Comparison of ENCODE assay signal across 8 cellular contexts in genomic region chr7:134985894-134986362, GRCh38. TPM values are rescaled to one million over a fixed set of nuclear protein-coding genes. Genes with fewer than 3 reads are reported as not detected.
A peak's percentile ranks its signal among the peaks of the same experiment; 100 is the strongest.
DNase-seq lines count a peak whose midpoint lies in the region; ATAC-seq and TF ChIP-seq lines count a peak whose summit lies in the region.

No MANE protein-coding gene starts in this region.

- peak overlapping the region; percentile 87 for H3K9ac ChIP-seq in BLaER1
- peak overlapping the region; percentile 63 for H3K9ac ChIP-seq in IMR-90 (ENCODE audit: low read depth, low read length)

- H3K9me1 ChIP-seq in IMR-90 (ENCODE audit: insufficient read depth, low read length) = no peaks in the 10 kb centered on the region

- in situ Hi-C loops in IMR-90 (cut with MboI; ENCODE audit: low sequenced_read_pairs) = loop anchor here (10.0 kb wide), 1 partner anchor 179 kb away; no protein-coding TSS in a partner anchor

- peak overlapping the region; percentile 99 for H4K8ac ChIP-seq in IMR-90 (ENCODE audit: low read depth in 2 of 2, low read length in 2 of 2)

- H3K9me3 ChIP-seq in BLaER1 = no peaks in the 10 kb centered on the region
- no peaks in the 10 kb centered on the region for H3K9me3 ChIP-seq in IMR-90 (ENCODE audit: control insufficient read depth, insufficient read depth, low read length)
- H3K9me3 ChIP-seq in ectodermal cell (ENCODE audit: control insufficient read depth, low read length) = no peaks in the 10 kb centered on the region
- no peaks in the 10 kb centered on the region for H3K9me3 ChIP-seq in ovary

- POLR2A ChIA-PET in IMR-90 (lab: Charles Lee; ENCODE audit: unreplicated experiment) = interaction anchor here (0.8 kb wide), 1 partner anchor 162 kb away, joined by 3 read pairs; the partner anchor contains the start of gene TMEM140

- no peak for TF ChIP-seq POLR2A in IMR-90 (IDR thresholded peaks at IDR 0.05; ENCODE audit: low read depth, low read length)
- no peak for TF ChIP-seq POLR2A in ovary (IDR thresholded peaks at IDR 0.05)

- no CpG with 5 or more reads among the region's 8 CpGs for WGBS in IMR-90 (ENCODE audit: extremely low coverage in 2 of 2, insufficient read length in 1 of 2), 2 experiments
- WGBS in ectodermal cell, 2 experiments = 63 to 64% methylated on average over 8 of the region's 8 CpGs
- WGBS in ovary, 3 donors = 40 to 46% (median 40%) methylated on average over 8 of the region's 8 CpGs

- H2AK5ac ChIP-seq in IMR-90 (ENCODE audit: low read depth, low read length) = no peak overlapping the region

- intact Hi-C loops in IMR-90 (cut with micrococcal nuclease) = loop anchor here (2.0 to 5.0 kb wide), 2 partner anchors 185 to 226 kb away; partner anchors contain the start of genes CYREN and WDR91
- intact Hi-C loops in ovary (cut with DNase I) = loop anchor here in 1 of 4 donors (10.0 kb wide), 1 partner anchor 179 kb away; no protein-coding TSS in a partner anchor

- peak overlapping the region; percentile 80 for H3K4me3 ChIP-seq in BLaER1
- H3K4me3 ChIP-seq in IMR-90 (ENCODE audit: insufficient read depth, low read depth, low read length) = peak overlapping the region; percentile 72
- peak overlapping the region; percentile 80 for H3K4me3 ChIP-seq in ectodermal cell (ENCODE audit: insufficient read depth, low read depth, low read length)
- peak overlapping the region; percentile 79 for H3K4me3 ChIP-seq in ovary

- no peak for TF ChIP-seq RAD21 in IMR-90 (IDR thresholded peaks at IDR 0.05; ENCODE audit: low read length)

- peak overlapping the region; percentile 96 for H4K5ac ChIP-seq in IMR-90 (ENCODE audit: low read depth, low read length)

- peak overlapping the region; percentile 66; the same call in 1 of the 2 replicates for H3K56ac ChIP-seq in IMR-90 (ENCODE audit: extremely low read depth, insufficient read depth, low read length)

- no peak overlapping the region for H2BK20ac ChIP-seq in IMR-90 (ENCODE audit: low read depth, low read length)

- H4K91ac ChIP-seq in IMR-90 (ENCODE audit: insufficient read depth, low read depth, low read length) = peak overlapping the region; percentile 67; the same call in 1 of the 2 replicates

- TF ChIP-seq EP300 in ovary (IDR thresholded peaks at IDR 0.05) = no peak

- peak overlapping the region; percentile 68 for H3K18ac ChIP-seq in IMR-90 (ENCODE audit: low read depth, low read length)

- H3K14ac ChIP-seq in IMR-90 (replicated peaks; ENCODE audit: low read depth, low read length) = peak overlapping the region; percentile 86

- H2AFZ ChIP-seq in IMR-90 (replicated peaks; ENCODE audit: low read length, poor library complexity) = peak overlapping the region; percentile 98

- peak overlapping the region; percentile 32 for H2BK5ac ChIP-seq in IMR-90 (ENCODE audit: low read depth, low read length, poor library complexity, severe bottlenecking)

- H3K23ac ChIP-seq in IMR-90 (ENCODE audit: low read depth, low read length) = no peak overlapping the region

- no peaks in the 10 kb centered on the region for H3K27me3 ChIP-seq in BLaER1
- H3K27me3 ChIP-seq in IMR-90 (ENCODE audit: control insufficient read depth, insufficient read depth, low read length) = no peaks in the 10 kb centered on the region
- no peaks in the 10 kb centered on the region for H3K27me3 ChIP-seq in ectodermal cell (ENCODE audit: control insufficient read depth, insufficient read depth, low read length, poor library complexity, severe bottlenecking)
- H3K27me3 ChIP-seq in ovary = no peaks in the 10 kb centered on the region

- TF ChIP-seq CTCF in IMR-90 (conservative IDR thresholded peaks at IDR 0.05; ENCODE audit: low read depth, low read length) = peak; percentile 18; the same call in 1 of the 2 replicates
- no peak for TF ChIP-seq CTCF in ovary (IDR thresholded peaks at IDR 0.05)

- dilution Hi-C loops in IMR-90 (cut with HindIII; ENCODE audit: low sequenced_read_pairs, unreplicated experiment) = no loop called here

- CTCF ChIA-PET in IMR-90 (lab: Yijun Ruan, JAX) = interaction anchor here (0.8 to 3.6 kb wide), 6 partner anchors 10 to 294 kb away, joined by 3 to 17 read pairs (median 4); partner anchors contain the start of gene CYREN

- H3K4me2 ChIP-seq in BLaER1 (peak overlapping the region; percentile 79), IMR-90 (ENCODE audit: low read depth, low read length) (peak overlapping the region; percentile 90)

- peaks cover 4 to 6% of the 10 kb centered on the region in 2 experiments for H3K79me1 ChIP-seq in IMR-90 (ENCODE audit: low read depth in 1 of 2, low read length in 2 of 2)

- no peak overlapping the region for H2AK9ac ChIP-seq in IMR-90 (replicated peaks; ENCODE audit: low read depth, low read length, poor library complexity)

- H4K20me1 ChIP-seq in BLaER1 (no peaks in the 10 kb centered on the region), IMR-90 (ENCODE audit: insufficient read depth, low read length) (no peaks in the 10 kb centered on the region)

- peak overlapping the region; percentile 84 for H3K27ac ChIP-seq in BLaER1
- H3K27ac ChIP-seq in IMR-90 (ENCODE audit: insufficient read depth, low read length) = peak overlapping the region; percentile 52
- H3K27ac ChIP-seq in ectodermal cell (ENCODE audit: insufficient read depth, low read depth, low read length, poor library complexity, severe bottlenecking) = peak overlapping the region; percentile 77
- H3K27ac ChIP-seq in ovary = peak overlapping the region in 1 of 2 donors; percentile 87

- no TSS peak for BruUV-seq in IMR-90 (replicated peaks; lab: Mats Ljungman, UMichigan)

- DNase-seq in IMR-90 = no peak
- DNase-seq in ovary = no peak
- DNase-seq in effector CD4-positive, alpha-beta T cell = no peak
- no peak for DNase-seq in NCI-H1105 (lab: John Stamatoyannopoulos, UW)
- DNase-seq in A172 (ENCODE audit: low spot score) = no peak

- H2BK120ac ChIP-seq in IMR-90 (ENCODE audit: low read depth, low read length) = peak overlapping the region; percentile 59; the same call in 1 of the 2 replicates

- H3K36me3 ChIP-seq in BLaER1 (peaks cover 10% of the 10 kb centered on the region; the same call in 1 of the 2 replicates), IMR-90 (ENCODE audit: control insufficient read depth, insufficient read depth, low read length) (no peaks in the 10 kb centered on the region), ectodermal cell (ENCODE audit: control insufficient read depth, insufficient read depth, low read length) (no peaks in the 10 kb centered on the region), ovary (no peaks in the 10 kb centered on the region)

- peak; percentile 3 for ATAC-seq in GM19468 (IDR thresholded peaks at IDR 0.05; ENCODE audit: extremely low read depth, unreplicated experiment)
- no peak for ATAC-seq in IMR-90 (ENCODE audit: low read depth)

- H2BK15ac ChIP-seq in IMR-90 (ENCODE audit: low read depth, low read length) = no peak overlapping the region; the same call in 2 of the 3 replicates

- H3K4me1 ChIP-seq in BLaER1 (peaks cover 16% of the 10 kb centered on the region), IMR-90 (ENCODE audit: control insufficient read depth, insufficient read depth, low read length) (no peaks in the 10 kb centered on the region), ectodermal cell (ENCODE audit: control insufficient read depth, insufficient read depth, low read length) (no peaks in the 10 kb centered on the region), ovary (ENCODE audit: insufficient read depth) (no peaks in the 10 kb centered on the region)

- peak overlapping the region; percentile 77 for H3K4ac ChIP-seq in IMR-90 (ENCODE audit: low read depth, low read length)

TF ChIP-seq in IMR-90, 13 proteins besides CTCF, POLR2A, EP300 and RAD21:
- TF ChIP-seq MAZ (IDR thresholded peaks at IDR 0.05; ENCODE audit: borderline replicate concordance, low read depth, low read length) = no peak
- no peak for TF ChIP-seq FOS (IDR thresholded peaks at IDR 0.05; ENCODE audit: low read depth, low read length)
- no peak for TF ChIP-seq USF2 (IDR thresholded peaks at IDR 0.05; ENCODE audit: low read depth, low read length)
- no peak for TF ChIP-seq CHD1 (IDR thresholded peaks at IDR 0.05; ENCODE audit: low read depth, low read length)
- no peak for TF ChIP-seq RCOR1 (IDR thresholded peaks at IDR 0.05; ENCODE audit: insufficient replicate concordance, low read length)
- no peak for TF ChIP-seq NFE2L2 (IDR thresholded peaks at IDR 0.05; ENCODE audit: low read depth, low read length)
- no peak for TF ChIP-seq RFX5 (IDR thresholded peaks at IDR 0.05; ENCODE audit: low read depth, low read length)
- TF ChIP-seq MXI1 (IDR thresholded peaks at IDR 0.05; ENCODE audit: borderline replicate concordance, low read depth, low read length) = no peak
- TF ChIP-seq SMC3 (IDR thresholded peaks at IDR 0.05; ENCODE audit: low read depth, low read length) = no peak

RNA-seq across cellular contexts. Expression of gene AGBL3, which starts 0.4 kb away (rescaled TPM):
- total RNA-seq in IMR-90 (2012; rRNA removed) (0.18 and 0.28 TPM in 2 replicates), ovary (1 to 10 TPM; 2.0 to 8.1 (median 4.3) TPM)
- polyA plus RNA-seq in IMR-90 (2012; rRNA removed) (0.16 and 0.65 TPM in 2 replicates), ovary (1 to 10 TPM; 2.9 to 4.2 TPM)
- polyA plus RNA-seq in IMR-90 (2012; cell fraction: cytosol; rRNA removed) = 0.13 and 0.24 TPM in 2 replicates
- polyA plus RNA-seq in IMR-90 (2012; cell fraction: nucleus; rRNA removed; ENCODE audit: low replicate concordance) = 0.08 and 0.55 TPM in 2 replicates
- polyA plus RNA-seq in ectodermal cell (2013, experiment 1 of 4) = 3.0 TPM
- 4.4 TPM for polyA plus RNA-seq in ectodermal cell (2013, experiment 2 of 4)
- 2.6 TPM for polyA plus RNA-seq in ectodermal cell (2013, experiment 3 of 4)
- polyA plus RNA-seq in ectodermal cell (2013, experiment 4 of 4) = 3.5 TPM
- total RNA-seq in A172 (2014; rRNA removed; shearing (Covaris generic)) = 0.07 and 1.9 TPM in 2 replicates
